In the genomic region with DNA sequence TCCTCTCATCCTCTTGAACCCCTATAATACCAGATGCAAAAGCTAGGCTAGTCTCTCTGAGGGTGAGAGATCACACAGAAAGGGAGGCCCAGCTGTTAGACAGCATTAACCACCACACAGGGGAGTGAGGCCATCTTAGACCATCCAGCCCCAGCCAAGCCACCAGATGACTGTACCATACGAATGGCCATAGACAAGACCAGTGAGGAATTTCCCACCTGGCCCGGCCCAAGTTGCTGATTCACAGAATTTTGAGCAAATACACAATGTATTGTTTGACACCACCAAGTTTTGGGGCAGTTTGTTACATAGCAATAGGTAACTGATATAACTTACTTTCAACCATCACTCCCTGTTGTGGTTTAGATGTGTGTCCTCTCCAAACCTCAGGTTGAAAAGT, we compare ENCODE assay signal across 34 cellular contexts.
"Had no signal": no experiment of that assay in that cellular context is flagged by ENCODE, and none has a peak within 500 bp of the region (broad histone marks: within the 10 kb centered on the region; RNA-seq: fewer than 3 reads in every experiment).

No MANE protein-coding gene starts in this region.

- H3K9ac ChIP-seq: KMS-11 had no signal

- H3K4me3 ChIP-seq: MG63 had no signal

- DNase-seq: Karpas-422, Kasumi-1, MG63, MM.1S, MV-4-11, NCI-H1048, NCI-H1092, NCI-H1092 treated with DMSO at 0.1 percent for 48 hours, NCI-H1105, NCI-H1105 treated with DMSO at 0.1 percent for 48 hours, NCI-H1417, NCI-H1436, NCI-H1436 treated with DMSO at 0.1 percent for 48 hours, NCI-H146, NCI-H1694, NCI-H1694 treated with DMSO at 0.1 percent for 48 hours, NCI-H187, NCI-H187 treated with DMSO at 0.1 percent for 48 hours, NCI-H1930, NCI-H2029, NCI-H2029 treated with DMSO at 0.1 percent for 48 hours, NCI-H2081, NCI-H2081 treated with DMSO at 0.1 percent for 48 hours, NCI-H2107, NCI-H2171, NCI-H2171 treated with DMSO at 0.1 percent for 48 hours, NCI-H2227 treated with DMSO at 0.1 percent for 48 hours, NCI-H226, NCI-H345, NCI-H446, NCI-H446 treated with DMSO at 0.1 percent for 48 hours, NCI-H510A, NCI-H510A treated with DMSO at 0.1 percent for 48 hours had no signal

- H3K4me2 ChIP-seq: KMS-11 had no signal

- H3K27me3 ChIP-seq: MG63 had no signal

- H3K36me3 ChIP-seq: MG63 had no signal

- H3K27ac ChIP-seq: KMS-11 had no signal
